34 cellular contexts compared by ENCODE assay signal in the genomic region with DNA sequence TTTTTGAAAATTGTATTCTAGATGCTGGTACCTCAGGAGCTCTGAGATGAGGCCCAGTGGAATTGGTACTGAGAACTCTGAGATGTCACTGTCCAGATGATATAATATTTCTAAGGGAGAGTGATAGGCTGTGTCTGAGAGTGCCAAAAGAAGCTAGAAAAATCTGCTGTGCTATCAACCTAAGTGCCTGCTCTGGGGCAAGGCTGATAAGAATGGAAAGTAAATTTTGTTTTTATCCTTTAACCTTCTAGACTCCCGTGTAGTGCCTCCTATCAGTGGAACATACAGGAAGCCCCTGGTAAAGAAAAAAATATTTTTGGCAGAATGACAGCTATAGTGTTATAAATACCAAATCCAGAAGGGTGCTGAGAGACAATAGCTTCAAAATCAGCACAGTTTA.
"Had no signal": no experiment of that assay in that cellular context is flagged by ENCODE, and none has a peak within 500 bp of the region (broad histone marks: within the 10 kb centered on the region; RNA-seq: fewer than 3 reads in every experiment).

No MANE protein-coding gene starts in this region.

- H3K4me2 ChIP-seq: hepatocyte had no signal

- H3K4me3 ChIP-seq: coronary artery, dorsolateral prefrontal cortex, esophagus squamous epithelium, gastroesophageal sphincter, heart right ventricle, hepatocyte had no signal

- H3K79me2 ChIP-seq: hepatocyte had no signal

- H3K4me3 Mint-ChIP-seq: activated CD4-positive, alpha-beta memory T cell treated with anti-CD3 and anti-CD28 coated beads, Interleukin-2, amount 10 ng/mL, durations not matched to agents 7 days and 5 days; activated CD4-positive, alpha-beta T cell treated with anti-CD3 and anti-CD28 coated beads, Interleukin-2, amount 10 ng/mL, durations not matched to agents 7 days and 5 days; activated naive CD8-positive, alpha-beta T cell; activated T-cell treated with anti-CD3 and anti-CD28 coated beads, Interleukin-2, amount 50 U/mL, for 24 hours; activated T-cell treated with anti-CD3 and anti-CD28 coated beads, Interleukin-2, amount 50 U/mL, for 72 hours; central memory CD8-positive, alpha-beta T cell; dendritic cell treated with granulocyte-macrophage colony-stimulating factor and Interleukin-4, amounts not matched to agents 40 ng/mL and 50 ng/mL, for 4 days; endodermal cell; T-helper 17 cell; WTC11 had no signal

- ATAC-seq: activated T-cell treated with anti-CD3 and anti-CD28 coated beads, Interleukin-2, amount 50 U/mL, for 72 hours; gastroesophageal sphincter; heart right ventricle; T-helper 17 cell; WTC11 had no signal

- H3K27me3 ChIP-seq: brain microvascular endothelial cell, dorsolateral prefrontal cortex, esophagus squamous epithelium, gastroesophageal sphincter, heart right ventricle, hepatocyte had no signal

- H3K27ac ChIP-seq: brain microvascular endothelial cell, coronary artery, dorsolateral prefrontal cortex, esophagus squamous epithelium, gastroesophageal sphincter, heart right ventricle, hepatocyte, VCaP had no signal

- H3K36me3 Mint-ChIP-seq: activated naive CD8-positive, alpha-beta T cell; WTC11 had no signal

- DNase-seq: activated CD4-positive, alpha-beta memory T cell treated with anti-CD3 and anti-CD28 coated beads, Interleukin-2, amount 10 ng/mL, durations not matched to agents 7 days and 5 days; activated CD4-positive, alpha-beta T cell treated with anti-CD3 and anti-CD28 coated beads for 1 hour; activated CD4-positive, alpha-beta T cell treated with anti-CD3 and anti-CD28 coated beads for 4 hours; activated CD4-positive, alpha-beta T cell treated with anti-CD3 and anti-CD28 coated beads, Interleukin-2, amount 10 ng/mL, durations not matched to agents 7 days and 5 days; activated CD4-positive, alpha-beta T cell treated with anti-CD3 and anti-CD28 coated beads, Interleukin-2, amount 50 U/mL, for 4 hours; activated CD8-positive, alpha-beta memory T cell treated with anti-CD3 and anti-CD28 coated beads, Interleukin-2, amount 50 U/mL, for 48 hours; activated gamma-delta T cell; activated naive CD4-positive, alpha-beta T cell treated with anti-CD3 and anti-CD28 coated beads, Interleukin-2, amount 50 U/mL, for 16 hours; activated naive CD4-positive, alpha-beta T cell treated with Interleukin-2 at 50 U/mL for 16 hours; activated T-cell treated with anti-CD3 and anti-CD28 coated beads for 4 hours; activated T-cell treated with anti-CD3 and anti-CD28 coated beads, Interleukin-2, amount 50 U/mL, for 24 hours; activated T-cell treated with anti-CD3 and anti-CD28 coated beads, Interleukin-2, amount 50 U/mL, for 72 hours; amniotic stem cell; anterior cingulate cortex; brain microvascular endothelial cell; dorsolateral prefrontal cortex; effector memory CD4-positive, alpha-beta T cell; esophagus squamous epithelium; foreskin melanocyte; heart right ventricle; T-helper 1 cell; T-helper 17 cell had no signal

- H3K27me3 Mint-ChIP-seq: activated CD4-positive, alpha-beta memory T cell treated with anti-CD3 and anti-CD28 coated beads, Interleukin-2, amount 10 ng/mL, durations not matched to agents 7 days and 5 days; activated CD4-positive, alpha-beta T cell treated with anti-CD3 and anti-CD28 coated beads, Interleukin-2, amount 10 ng/mL, durations not matched to agents 7 days and 5 days; activated naive CD8-positive, alpha-beta T cell; activated T-cell treated with anti-CD3 and anti-CD28 coated beads, Interleukin-2, amount 50 U/mL, for 24 hours; central memory CD8-positive, alpha-beta T cell; dendritic cell treated with granulocyte-macrophage colony-stimulating factor and Interleukin-4, amounts not matched to agents 40 ng/mL and 50 ng/mL, for 4 days; T-helper 17 cell had no signal

- FAIRE-seq: astrocyte, bronchial epithelial cell, TTC549 had no signal

- H3K27ac Mint-ChIP-seq: activated CD4-positive, alpha-beta memory T cell treated with anti-CD3 and anti-CD28 coated beads, Interleukin-2, amount 10 ng/mL, durations not matched to agents 7 days and 5 days; activated CD4-positive, alpha-beta T cell treated with anti-CD3 and anti-CD28 coated beads, Interleukin-2, amount 10 ng/mL, durations not matched to agents 7 days and 5 days; activated naive CD8-positive, alpha-beta T cell; activated T-cell treated with anti-CD3 and anti-CD28 coated beads, Interleukin-2, amount 50 U/mL, for 24 hours; activated T-cell treated with anti-CD3 and anti-CD28 coated beads, Interleukin-2, amount 50 U/mL, for 72 hours; dendritic cell treated with granulocyte-macrophage colony-stimulating factor and Interleukin-4, amounts not matched to agents 40 ng/mL and 50 ng/mL, for 4 days; endodermal cell; T-helper 17 cell; WTC11 had no signal

- H3K4me1 ChIP-seq: esophagus squamous epithelium, gastroesophageal sphincter, heart right ventricle had no signal

- H2AFZ ChIP-seq: hepatocyte had no signal

- H3K4me1 Mint-ChIP-seq: activated CD4-positive, alpha-beta memory T cell treated with anti-CD3 and anti-CD28 coated beads, Interleukin-2, amount 10 ng/mL, durations not matched to agents 7 days and 5 days; activated CD4-positive, alpha-beta T cell treated with anti-CD3 and anti-CD28 coated beads, Interleukin-2, amount 10 ng/mL, durations not matched to agents 7 days and 5 days; central memory CD8-positive, alpha-beta T cell; T-helper 17 cell; WTC11 had no signal

- H3K9me3 Mint-ChIP-seq: dendritic cell treated with granulocyte-macrophage colony-stimulating factor and Interleukin-4, amounts not matched to agents 40 ng/mL and 50 ng/mL, for 4 days had no signal

- H3K9me3 ChIP-seq: esophagus squamous epithelium had no signal

- H3K36me3 ChIP-seq: brain microvascular endothelial cell, esophagus squamous epithelium, gastroesophageal sphincter, heart right ventricle had no signal
